ENCODE assay signal across 1 cellular context in the genomic region with DNA sequence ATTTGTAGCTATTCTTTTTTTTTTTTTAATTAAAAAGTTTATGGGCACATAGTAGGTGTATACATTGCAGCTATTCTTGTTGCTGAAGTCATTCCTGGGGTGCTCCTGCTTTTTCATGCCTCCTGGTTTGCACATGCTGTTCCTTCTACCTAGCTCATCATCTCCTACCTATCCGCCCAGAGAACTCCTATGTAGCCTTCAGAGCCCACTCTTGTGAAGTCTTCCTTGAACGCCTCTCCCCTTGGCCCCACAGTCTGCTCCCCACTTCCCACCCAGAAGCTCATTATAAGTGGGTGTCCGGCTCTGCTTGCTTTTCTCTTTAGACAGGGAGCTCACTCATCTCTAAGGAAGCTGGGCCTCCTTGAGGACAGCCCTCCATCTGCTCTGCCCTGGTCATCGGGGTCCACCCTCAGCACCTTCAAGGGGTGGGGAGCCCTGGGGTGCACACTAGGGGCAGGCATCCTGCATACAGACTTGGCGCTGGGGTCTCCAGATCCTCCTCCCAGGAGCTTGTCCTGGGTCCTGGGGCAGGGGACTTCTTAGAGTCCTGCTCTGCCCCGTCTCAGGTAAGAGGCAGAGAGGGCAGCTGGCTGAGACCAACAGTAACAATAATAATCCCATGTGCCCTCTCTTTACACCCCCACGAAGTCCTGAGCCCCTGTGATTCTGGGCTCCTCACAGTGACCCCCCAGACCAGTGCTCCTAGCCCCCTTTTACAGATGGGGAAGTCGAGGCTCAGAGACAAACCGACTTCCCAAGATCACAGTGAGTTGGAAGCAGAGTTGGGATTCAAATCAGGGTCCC.
TF ChIP-seq lines count a peak whose summit lies in the region.

No MANE protein-coding gene starts in this region.

TF ChIP-seq in HEK293, 187 proteins besides CTCF, POLR2A, EP300 and RAD21 (continued from another document):
- TF ChIP-seq, protein P1, sequence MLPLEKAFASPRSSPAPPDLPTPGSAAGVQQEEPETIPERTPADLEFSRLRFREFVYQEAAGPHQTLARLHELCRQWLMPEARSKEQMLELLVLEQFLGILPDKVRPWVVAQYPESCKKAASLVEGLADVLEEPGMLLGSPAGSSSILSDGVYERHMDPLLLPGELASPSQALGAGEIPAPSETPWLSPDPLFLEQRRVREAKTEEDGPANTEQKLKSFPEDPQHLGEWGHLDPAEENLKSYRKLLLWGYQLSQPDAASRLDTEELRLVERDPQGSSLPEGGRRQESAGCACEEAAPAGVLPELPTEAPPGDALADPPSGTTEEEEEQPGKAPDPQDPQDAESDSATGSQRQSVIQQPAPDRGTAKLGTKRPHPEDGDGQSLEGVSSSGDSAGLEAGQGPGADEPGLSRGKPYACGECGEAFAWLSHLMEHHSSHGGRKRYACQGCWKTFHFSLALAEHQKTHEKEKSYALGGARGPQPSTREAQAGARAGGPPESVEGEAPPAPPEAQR (tag by site-specific recombination; IDR thresholded peaks at IDR 0.05): no peak
